In the genomic region with DNA sequence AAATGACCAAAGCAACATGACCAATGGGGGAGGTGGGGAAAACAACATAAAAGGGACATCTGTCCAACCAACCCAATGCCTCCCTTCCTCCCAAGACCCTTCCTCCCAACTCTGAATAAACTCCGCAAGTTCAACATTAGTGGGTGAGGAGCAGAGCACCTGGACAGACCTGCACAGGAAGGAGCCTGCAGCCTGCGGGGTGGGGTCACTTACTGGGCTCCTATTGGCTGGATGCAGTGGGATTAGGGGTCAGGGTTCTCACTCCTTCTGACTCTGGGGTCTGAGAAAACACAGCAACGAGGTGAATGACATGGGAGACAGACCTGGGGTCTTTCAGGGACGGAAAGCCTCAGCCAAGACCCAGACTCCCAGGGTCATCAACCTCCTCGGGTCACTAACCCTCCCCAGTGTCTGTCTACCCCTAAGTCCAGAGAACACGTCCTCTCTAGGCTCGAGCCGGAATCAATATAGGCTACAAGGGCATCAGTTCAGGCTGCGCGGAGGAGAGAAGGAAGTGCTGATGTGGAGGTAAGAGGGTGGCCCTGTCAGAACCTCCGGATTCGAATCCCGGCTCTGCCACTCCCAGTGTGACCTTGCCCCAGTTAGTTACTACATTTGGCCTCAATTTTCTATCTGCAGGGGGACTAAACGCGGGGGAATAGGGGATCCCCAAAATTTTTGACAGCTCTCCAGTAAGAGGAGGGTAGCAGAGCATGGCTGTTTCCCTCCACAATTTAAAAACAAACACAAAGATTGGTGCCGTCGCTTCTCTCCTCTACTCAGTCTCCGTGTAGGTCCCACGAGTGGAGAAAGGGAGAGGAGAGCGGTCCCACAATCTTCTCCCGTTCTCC, we compare ENCODE assay signal across 8 cellular contexts. TPM values are rescaled to one million over a fixed set of nuclear protein-coding genes. Genes with fewer than 3 reads are reported as not detected.
DNase-seq lines count a peak whose midpoint lies in the region; ATAC-seq and TF ChIP-seq lines count a peak whose summit lies in the region.

No MANE protein-coding gene starts in this region.

- CTCF ChIA-PET in AG04450 (lab: Charles Lee) = interaction anchor here (1.1 to 13.3 kb wide), 3 partner anchors 9 to 83 kb away, joined by 3 to 310 read pairs (median 11); no protein-coding TSS in a partner anchor

- H3K4me1 ChIP-seq in Peyer's patch = peaks cover 0 to 21% (median 3%) of the 10 kb centered on the region in 4 donors

- H3K4me3 ChIP-seq in AG04450 (ENCODE audit: low read depth, low read length) (peak overlapping the region; percentile 50), Peyer's patch (peak overlapping the region; percentile 76 to 94 (median 81))

- no peaks in the 10 kb centered on the region for H3K9me3 Mint-ChIP-seq in effector memory CD8-positive, alpha-beta T cell
- no peaks in the 10 kb centered on the region for H3K9me3 Mint-ChIP-seq in naive B cell

- peak; percentile 11 for ATAC-seq in effector memory CD8-positive, alpha-beta T cell (replicated peaks)
- ATAC-seq in naive B cell (ENCODE audit: low read depth in 2 of 2) (peak; percentile 11 to 22), HG03025 (IDR thresholded peaks at IDR 0.05; ENCODE audit: low FRiP score, unreplicated experiment) (no peak), GM21529 (IDR thresholded peaks at IDR 0.05; ENCODE audit: unreplicated experiment) (no peak)

- peaks cover 0 to 27% (median 0%) of the 10 kb centered on the region in 3 donors for H3K36me3 ChIP-seq in Peyer's patch

- peaks cover 76% of the 10 kb centered on the region for H3K27me3 ChIP-seq in AG04450 (ENCODE audit: control insufficient read depth, insufficient read depth, low read length)
- no peaks in the 10 kb centered on the region for H3K27me3 ChIP-seq in Peyer's patch

- no peak overlapping the region for H3K27ac ChIP-seq in AG04450 (ENCODE audit: low read depth, low read length)
- peak overlapping the region; percentile 77 to 86 (median 82) for H3K27ac ChIP-seq in Peyer's patch

- H3K4me1 Mint-ChIP-seq in effector memory CD8-positive, alpha-beta T cell (ENCODE audit: low read depth in 2 of 2) = peaks cover 10 to 15% of the 10 kb centered on the region in 2 donors
- peaks cover 21 to 29% (median 25%) of the 10 kb centered on the region in 3 donors for H3K4me1 Mint-ChIP-seq in naive B cell

- POLR2A ChIA-PET in AG04450 (lab: Yijun Ruan, JAX) = no interaction called here

- TF ChIP-seq POLR2A in Peyer's patch (IDR thresholded peaks at IDR 0.05) = no peak

- TF ChIP-seq CTCF in AG04450 (IDR thresholded peaks at IDR 0.05; ENCODE audit: low read depth, low read length) (no peak), Peyer's patch (IDR thresholded peaks at IDR 0.05) (no peak)

- DNase-seq in AG04450 (ENCODE audit: low read depth, low spot score) = no peak
- peak in 1 of 3 donors; percentile 27 for DNase-seq in Peyer's patch
- DNase-seq in effector memory CD8-positive, alpha-beta T cell = no peak
- no peak for DNase-seq in naive B cell
- no peak for DNase-seq in DMS153 treated with DMSO at 0.1 percent for 48 hours (lab: John Stamatoyannopoulos, UW; ENCODE audit: unreplicated experiment)
- no peak for DNase-seq in HUDEP-2 (lab: John Stamatoyannopoulos, UW; ENCODE audit: unreplicated experiment in 76 of 76)

- peak overlapping the region; percentile 88 to 90 for H3K4me3 Mint-ChIP-seq in effector memory CD8-positive, alpha-beta T cell
- peak overlapping the region; percentile 88 to 94 (median 91) for H3K4me3 Mint-ChIP-seq in naive B cell

- H3K36me3 Mint-ChIP-seq in effector memory CD8-positive, alpha-beta T cell (ENCODE audit: insufficient read depth) = peaks cover 6% of the 10 kb centered on the region
- no peaks in the 10 kb centered on the region for H3K36me3 Mint-ChIP-seq in naive B cell

- H3K9me3 ChIP-seq in AG04450 (ENCODE audit: control insufficient read depth, insufficient read depth, low read length) (no peaks in the 10 kb centered on the region; the same call in 1 of the 2 replicates), Peyer's patch (no peaks in the 10 kb centered on the region)

- peak overlapping the region; percentile 64 to 72 for H3K27ac Mint-ChIP-seq in effector memory CD8-positive, alpha-beta T cell
- peak overlapping the region in 3 of 6 donors; percentile 32 to 65 (median 40) for H3K27ac Mint-ChIP-seq in naive B cell

- no peaks in the 10 kb centered on the region for H3K27me3 Mint-ChIP-seq in effector memory CD8-positive, alpha-beta T cell
- peaks cover 16 to 44% (median 17%) of the 10 kb centered on the region in 3 donors for H3K27me3 Mint-ChIP-seq in naive B cell

RNA-seq across cellular contexts. Expression of gene NDRG2, which starts 0.8 kb away (rescaled TPM):
- polyA plus RNA-seq in AG04450 (2011; rRNA removed) = 0.66 and 1.0 TPM in 2 replicates
- polyA minus RNA-seq in AG04450 (2011; rRNA and poly(A)+ RNA removed) = 1.1 TPM in 1 of 2 replicates, not detected in the other
- total RNA-seq in Peyer's patch = 100 to 1,000 TPM in 3 of 4 donors, 10 to 100 TPM in 1; 85.6 to 137 (median 127) TPM
- 1 to 10 TPM; 5.7 to 9.8 (median 7.1) TPM for polyA plus RNA-seq in naive B cell (ENCODE audit: low read depth in 6 of 6)

RNA-seq across cellular contexts. Expression of gene TPPP2, which starts 6.0 kb away (rescaled TPM):
- polyA plus RNA-seq in AG04450 (2011; rRNA removed) = not detected in 2 replicates
- not detected in 2 replicates for polyA minus RNA-seq in AG04450 (2011; rRNA and poly(A)+ RNA removed)
- total RNA-seq in Peyer's patch = not detected
- not detected for polyA plus RNA-seq in naive B cell (ENCODE audit: low read depth in 6 of 6)

RNA-seq across cellular contexts. Expression of gene RNASE13, which starts 10.6 kb away (rescaled TPM):
- polyA plus RNA-seq in AG04450 (2011; rRNA removed) (not detected in 2 replicates), naive B cell (ENCODE audit: low read depth in 6 of 6) (not detected)
- not detected in 2 replicates for polyA minus RNA-seq in AG04450 (2011; rRNA and poly(A)+ RNA removed)
- total RNA-seq in Peyer's patch = not detected

RNA-seq across cellular contexts. Expression of gene RNASE7, which starts 18.1 kb away (rescaled TPM):
- not detected in 2 replicates for polyA plus RNA-seq in AG04450 (2011; rRNA removed)
- not detected in 2 replicates for polyA minus RNA-seq in AG04450 (2011; rRNA and poly(A)+ RNA removed)
- total RNA-seq in Peyer's patch = not detected
- not detected for polyA plus RNA-seq in naive B cell (ENCODE audit: low read depth in 6 of 6)

RNA-seq across cellular contexts. Expression of gene SLC39A2, which starts 24.9 kb away (rescaled TPM):
- polyA plus RNA-seq in AG04450 (2011; rRNA removed) = 0.06 TPM in 1 of 2 replicates, not detected in the other
- not detected in 2 replicates for polyA minus RNA-seq in AG04450 (2011; rRNA and poly(A)+ RNA removed)
- total RNA-seq in Peyer's patch = 1 to 10 TPM in 2 of 4 donors, not detected in 2; 1.0 to 1.1 TPM
- not detected for polyA plus RNA-seq in naive B cell (ENCODE audit: low read depth in 6 of 6)

Comparison
In these comparisons a context has a peak if more than half of its experiments do, and no peak if none do; other contexts are left out.
1. ATAC-seq: peak in effector memory CD8-positive, alpha-beta T cell (single experiment) and naive B cell (2 of 2); none in HG03025 (single experiment) and GM21529 (single experiment).